ENCODE assay signal across 8 cellular contexts in genomic region chr19:53195265-53195879, GRCh38. TPM values are rescaled to one million over a fixed set of nuclear protein-coding genes. Genes with fewer than 3 reads are reported as not detected.
A peak's percentile ranks its signal among the peaks of the same experiment; 100 is the strongest.
DNase-seq lines count a peak whose midpoint lies in the region; ATAC-seq and TF ChIP-seq lines count a peak whose summit lies in the region.

No MANE protein-coding gene starts in this region.

- ATAC-seq in right lobe of liver (peak; percentile 74 to 80 (median 78)), HG03521 (IDR thresholded peaks at IDR 0.05; ENCODE audit: unreplicated experiment) (no peak)

- no peak overlapping the region for H3K4me3 ChIP-seq in BE2C (ENCODE audit: low read depth, low read length)
- no peak overlapping the region for H3K4me3 ChIP-seq in HFF-Myc (replicated peaks; ENCODE audit: low read depth, low read length)
- no peak overlapping the region for H3K4me3 ChIP-seq in coronary artery
- H3K4me3 ChIP-seq in right lobe of liver, result no peak overlapping the region

- H3K4me1 ChIP-seq in BE2C (no peaks in the 10 kb centered on the region), right lobe of liver (peaks cover 0 to 4% (median 0%) of the 10 kb centered on the region in 4 donors)

- H3K27ac ChIP-seq in coronary artery, result no peak overlapping the region
- H3K27ac ChIP-seq in right lobe of liver, result no peak overlapping the region

- no peak for TF ChIP-seq POLR2A in right lobe of liver (IDR thresholded peaks at IDR 0.05)

- DNase-seq in BE2C (peak; percentile 55), HFF-Myc (ENCODE audit: extremely low read depth, low read depth) (peak; percentile 21), NCI-H69 (lab: John Stamatoyannopoulos, UW) (peak; percentile 88), coronary artery (ENCODE audit: low spot score) (peak; percentile 77), right lobe of liver (peak in 2 of 3 donors; percentile 49 to 66)
- DNase-seq in activated CD4-positive, alpha-beta T cell treated with anti-CD3 and anti-CD28 coated beads, Interleukin-2, amount 50 U/mL, for 1 hour, result peak; percentile 64
- peak; percentile 18 to 57 (median 47) for DNase-seq in stimulated activated CD4-positive, alpha-beta T cell treated with anti-CD3 and anti-CD28 coated beads, TNF-alpha, amount 100 ng/mL, for 4 hours (ENCODE audit: low read depth in 3 of 3)

- H3K27me3 ChIP-seq in BE2C (no peaks in the 10 kb centered on the region), right lobe of liver (no peaks in the 10 kb centered on the region)

- intact Hi-C loops in right lobe of liver (cut with DNase I), result no loop called here

- H3K9me3 ChIP-seq in BE2C (no peaks in the 10 kb centered on the region; the same call in 1 of the 2 replicates), right lobe of liver (peaks cover 0 to 3% (median 0%) of the 10 kb centered on the region in 4 donors)

- TF ChIP-seq CTCF in BE2C (IDR thresholded peaks at IDR 0.05; ENCODE audit: low read depth, low read length) (peak; percentile 86), HFF-Myc (IDR thresholded peaks at IDR 0.05; ENCODE audit: low read depth, low read length, missing control alignments) (peak; percentile 70), coronary artery (IDR thresholded peaks at IDR 0.05) (peak; percentile 57), right lobe of liver (IDR thresholded peaks at IDR 0.05) (peak; percentile 78 to 82 (median 80))

- WGBS in right lobe of liver (ENCODE audit: insufficient coverage, low coverage, low lambda C conversion rate, missing lambda C conversion rate), result 0% methylated on average over 3 of the region's 3 CpGs

- H3K36me3 ChIP-seq in BE2C (no peaks in the 10 kb centered on the region), right lobe of liver (no peaks in the 10 kb centered on the region)

RNA-seq across cellular contexts. Expression of gene ZNF665, which starts 2.2 kb away (rescaled TPM):
- 0.22 TPM for polyA plus RNA-seq in BE2C (2012; ENCODE audit: insufficient read depth, insufficient read length, low read depth)
- total RNA-seq in right lobe of liver, result under 1 TPM in 5 of 6 experiments, not detected in 1; 0.09 to 0.47 (median 0.32) TPM

RNA-seq across cellular contexts. Expression of gene ZNF347, which starts 36.5 kb away (rescaled TPM):
- 3.1 TPM for polyA plus RNA-seq in BE2C (2012; ENCODE audit: insufficient read depth, insufficient read length, low read depth)
- total RNA-seq in right lobe of liver, result 1 to 10 TPM in 5 of 6 experiments, under 1 TPM in 1; 0.70 to 4.2 (median 2.0) TPM

RNA-seq across cellular contexts. Expression of gene ZNF677, which starts 59.3 kb away (rescaled TPM):
- 30.7 TPM for polyA plus RNA-seq in BE2C (2012; ENCODE audit: insufficient read depth, insufficient read length, low read depth)
- total RNA-seq in right lobe of liver, result 1 to 10 TPM in 3 of 6 experiments, under 1 TPM in 3; 0.25 to 2.0 (median 1.1) TPM

Comparison
In these comparisons a context has a peak if more than half of its experiments do, and no peak if none do; other contexts are left out.
1. DNase-seq: peak in every context shown above with its lines; median percentile 88 in NCI-H69; 77 in coronary artery; 64 in activated CD4-positive, alpha-beta T cell treated with anti-CD3 and anti-CD28 coated beads, Interleukin-2, amount 50 U/mL, for 1 hour; 58 in right lobe of liver; 55 in BE2C; 47 in stimulated activated CD4-positive, alpha-beta T cell treated with anti-CD3 and anti-CD28 coated beads, TNF-alpha, amount 100 ng/mL, for 4 hours; 21 in HFF-Myc.